In the genomic region with DNA sequence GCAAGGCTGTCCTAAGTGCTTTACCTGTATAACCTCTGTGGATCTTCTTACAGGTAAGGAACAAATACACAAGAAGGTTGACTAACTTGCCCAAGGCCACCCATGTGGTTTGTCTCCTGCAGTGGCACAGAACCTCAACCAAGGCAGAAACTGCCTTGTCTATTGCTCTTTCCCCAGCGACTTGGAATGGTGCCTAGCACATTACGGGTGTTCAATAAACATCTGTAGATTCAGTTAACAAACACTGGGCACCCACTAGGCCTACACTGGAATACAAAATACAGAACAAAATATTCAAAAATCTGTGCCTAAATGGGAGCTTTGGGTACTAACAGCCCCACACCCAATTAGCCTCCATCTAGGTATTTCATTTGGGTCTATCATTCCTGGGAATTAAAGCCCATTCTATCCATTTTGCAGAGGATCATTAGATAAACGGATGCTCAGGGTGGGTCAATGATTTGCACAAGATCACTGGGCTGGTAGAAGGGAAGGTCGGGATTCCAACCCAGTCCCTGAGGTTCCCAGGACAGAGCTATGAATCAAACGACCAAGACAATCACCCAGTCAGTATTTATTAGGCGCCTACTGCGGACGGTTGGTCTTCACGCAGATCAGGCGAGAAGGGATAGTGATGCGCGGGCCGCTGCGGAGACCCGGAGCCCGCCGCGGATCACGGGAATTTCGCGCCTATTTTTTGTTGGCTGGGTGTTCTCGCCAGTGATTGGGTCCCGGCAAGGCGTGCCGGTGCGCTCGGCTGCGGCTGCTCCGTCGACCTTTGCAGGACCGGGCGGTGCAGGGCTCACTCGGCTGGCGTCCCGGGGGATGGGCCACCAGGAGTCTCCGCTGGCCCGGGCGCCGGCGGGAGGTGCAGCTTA, we compare ENCODE assay signal across 8 cellular contexts. TPM values are rescaled to one million over a fixed set of nuclear protein-coding genes. Genes with fewer than 3 reads are reported as not detected.
DNase-seq lines count a peak whose midpoint lies in the region; ATAC-seq and TF ChIP-seq lines count a peak whose summit lies in the region.

STK35 (plus strand) TSS at position 771 of the 878 bp plus-strand sequence; CDS start at position 826, 55 bp downstream.

- BruUV-seq in mammary epithelial cell (replicated peaks; lab: Mats Ljungman, UMichigan): TSS peak; percentile 27

- H3K27me3 ChIP-seq in MG63 (no peaks in the 10 kb centered on the region), mammary epithelial cell (ENCODE audit: insufficient read depth, low read length) (no peaks in the 10 kb centered on the region)

- peaks cover 38% of the 10 kb centered on the region for H3K79me2 ChIP-seq in mammary epithelial cell (ENCODE audit: insufficient read depth, low read length)

- H3K9ac ChIP-seq in mammary epithelial cell (ENCODE audit: insufficient read depth, low read length): peak within 1 kb of the TSS; percentile 99

- peak; percentile 24 to 43 (median 40) for ATAC-seq in T-cell (replicated peaks in 1 of 4)

- H3K27me3 Mint-ChIP-seq in HFFc6 (ENCODE audit: insufficient read depth) (peaks cover 4% of the 10 kb centered on the region), T-cell (no peaks in the 10 kb centered on the region)

- CTCF ChIA-PET in T-cell (lab: Charles Lee): no interaction called here
- CTCF ChIA-PET in mammary epithelial cell (lab: Charles Lee; ENCODE audit: low non-redundant PET): interaction anchor here (0.5 kb wide), 1 partner anchor 15 kb away, joined by 3 read pairs; no protein-coding TSS in a partner anchor

- H3K4me3 Mint-ChIP-seq in HFFc6: peak within 1 kb of the TSS; percentile 93
- peak within 1 kb of the TSS; percentile 89 to 91 (median 91) for H3K4me3 Mint-ChIP-seq in T-cell

- peaks cover 22% of the 10 kb centered on the region for H3K4me1 ChIP-seq in mammary epithelial cell (ENCODE audit: insufficient read depth, low read length)

- H2AFZ ChIP-seq in mammary epithelial cell (ENCODE audit: low read depth, low read length): peak within 1 kb of the TSS; percentile 89

- H3K36me3 Mint-ChIP-seq in HFFc6 (ENCODE audit: low read depth): peaks cover 7% of the 10 kb centered on the region
- H3K36me3 Mint-ChIP-seq in T-cell: peaks cover 10% of the 10 kb centered on the region

- WGBS in mammary epithelial cell (ENCODE audit: low coverage, missing lambda C conversion rate): 2% methylated on average over 23 of the region's 40 CpGs

- TF ChIP-seq CTCF in GM13977 (IDR thresholded peaks at IDR 0.05; ENCODE audit: extremely low read depth, insufficient read depth, missing control alignments) (no peak), HFFc6 (IDR thresholded peaks at IDR 0.05) (no peak), mammary epithelial cell (conservative IDR thresholded peaks at IDR 0.05 in 1 of 2, IDR thresholded peaks at IDR 0.05 in 1 of 2; ENCODE audit: extremely low read depth in 1 of 2, insufficient read depth in 1 of 2, low read depth in 1 of 2, low read length in 2 of 2) (no peak)

- intact Hi-C loops in mammary epithelial cell (cut with micrococcal nuclease): loop anchor here (5.0 kb wide), 1 partner anchor 351 kb away; no protein-coding TSS in a partner anchor

- H3K27ac Mint-ChIP-seq in HFFc6 (peak within 1 kb of the TSS; percentile 100), T-cell (peak within 1 kb of the TSS; percentile 100)

- H3K9me3 ChIP-seq in MG63: no peaks in the 10 kb centered on the region
- H3K9me3 ChIP-seq in mammary epithelial cell (replicated peaks; ENCODE audit: insufficient read depth, low read length): no peaks in the 10 kb centered on the region

- DNase-seq in GM13977 (ENCODE audit: low spot score): peak; percentile 85
- no peak for DNase-seq in HFFc6
- DNase-seq in MG63: peak; percentile 73
- DNase-seq in T-cell: peak in 2 of 34 experiments; percentile 60 to 67
- peak; percentile 65 for DNase-seq in mammary epithelial cell
- DNase-seq in kidney glomerular epithelial cell (lab: John Stamatoyannopoulos, UW): peak; percentile 45
- DNase-seq in stimulated activated CD4-positive, alpha-beta T cell treated with anti-CD3 and anti-CD28 coated beads, Interleukin-2, amount 100 ng/mL, for 48 hours: peak; percentile 62 to 68
- DNase-seq in SKM-1 (lab: John Stamatoyannopoulos, UW; ENCODE audit: unreplicated experiment): no peak

- in situ Hi-C loops in GM13977 (cut with MboI; ENCODE audit: low pct_unique_long_range_greater_than_20kb, low sequenced_read_pairs, unreplicated experiment): no loop called here
- in situ Hi-C loops in mammary epithelial cell (cut with MboI; ENCODE audit: low sequenced_read_pairs in 2 of 2): no loop called here

- H3K4me1 Mint-ChIP-seq in HFFc6 (ENCODE audit: low read depth) (peaks cover 34% of the 10 kb centered on the region), T-cell (peaks cover 38 to 48% (median 44%) of the 10 kb centered on the region in 3 donors)

- H3K36me3 ChIP-seq in MG63 (peaks cover 9% of the 10 kb centered on the region), mammary epithelial cell (ENCODE audit: insufficient read depth, low read length) (peaks cover 4% of the 10 kb centered on the region)

- peak within 1 kb of the TSS; percentile 99 for H3K27ac ChIP-seq in mammary epithelial cell (ENCODE audit: insufficient read depth, low read depth, low read length)

- H4K20me1 ChIP-seq in mammary epithelial cell (ENCODE audit: insufficient read depth, low read length): no peaks in the 10 kb centered on the region

- POLR2A ChIA-PET in T-cell (lab: Charles Lee): interaction anchor here (0.6 to 1.6 kb wide), 2 partner anchors 142 to 876 kb away, joined by 3 read pairs; no protein-coding TSS in a partner anchor

- H3K9me3 Mint-ChIP-seq in HFFc6 (no peaks in the 10 kb centered on the region), T-cell (no peaks in the 10 kb centered on the region)

- H3K4me2 ChIP-seq in mammary epithelial cell (ENCODE audit: insufficient read depth, low read depth, low read length): peak within 1 kb of the TSS; percentile 94

- dilution Hi-C loops in mammary epithelial cell (cut with HindIII; ENCODE audit: low sequenced_read_pairs): no loop called here

- H3K4me3 ChIP-seq in MG63: peak within 1 kb of the TSS; percentile 94
- H3K4me3 ChIP-seq in mammary epithelial cell (replicated peaks in 1 of 3; ENCODE audit: insufficient read depth in 1 of 3, low read depth in 2 of 3, low read length in 3 of 3): peak within 1 kb of the TSS; percentile 77 to 91 (median 89)

RNA-seq across cellular contexts. Expression of gene STK35, which starts in this region (rescaled TPM):
- 10 to 100 TPM; 14.0 to 16.7 (median 15.1) TPM for total RNA-seq in HFFc6 (2021; fragmentation: NEBNext Ultra II Directional; extraction: Animal tissue kit (Norgen Biotek cat#: 25700))
- 4.7 and 7.6 TPM in 2 replicates for total RNA-seq in MG63 (2014; rRNA removed; shearing (Covaris generic); ENCODE audit: low replicate concordance)
- total RNA-seq in T-cell (10 to 100 TPM; 16.2 to 20.6 (median 19.3) TPM), mammary epithelial cell (10 to 100 TPM; 21.1 to 30.0 TPM)
- 16.0 TPM for polyA plus RNA-seq in mammary epithelial cell
- 26.9 TPM for polyA minus RNA-seq in mammary epithelial cell

Comparison
In these comparisons a context has a peak if more than half of its experiments do, and no peak if none do; other contexts are left out.
1. DNase-seq: peak in GM13977 (single experiment), MG63 (single experiment), mammary epithelial cell (single experiment), kidney glomerular epithelial cell (single experiment) and stimulated activated CD4-positive, alpha-beta T cell treated with anti-CD3 and anti-CD28 coated beads, Interleukin-2, amount 100 ng/mL, for 48 hours (2 of 2); none in HFFc6 (single experiment) and SKM-1 (single experiment).